Comparison of ENCODE assay signal across 8 cellular contexts in the genomic region with DNA sequence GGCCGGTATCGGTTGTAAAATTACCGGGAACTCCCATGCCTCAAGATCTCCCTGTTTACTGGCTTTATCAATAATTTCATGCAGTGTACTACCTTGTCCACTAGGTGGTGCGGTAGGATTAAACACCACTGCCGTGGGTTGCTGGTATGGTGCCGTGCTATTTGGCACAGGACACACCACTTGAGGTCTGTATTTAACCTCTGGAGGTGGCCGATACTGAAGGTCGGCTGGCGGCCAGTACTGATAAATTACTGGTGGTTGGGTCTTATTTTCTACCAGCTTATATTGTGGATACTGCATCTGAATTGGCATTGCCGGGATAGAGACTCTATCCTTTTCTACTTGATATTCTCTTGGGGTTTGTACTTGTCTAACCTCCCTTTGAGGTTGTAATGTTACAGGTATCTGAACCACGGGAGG.
DNase-seq lines count a peak whose midpoint lies in the region; ATAC-seq and TF ChIP-seq lines count a peak whose summit lies in the region.

No MANE protein-coding gene starts in this region.

- TF ChIP-seq CTCF in GM12875 (IDR thresholded peaks at IDR 0.05; ENCODE audit: borderline replicate concordance, insufficient read depth, low read depth, low read length): peak; percentile 76

- peak; percentile 54 for DNase-seq in HPDE6-E6E7 (ENCODE audit: extremely low spot score)
- peak; percentile 94 for DNase-seq in NCI-H82 (lab: John Stamatoyannopoulos, UW)
- DNase-seq in activated CD4-positive, alpha-beta T cell treated with anti-CD3 and anti-CD28 coated beads, Interleukin-2, amount 50 U/mL, for 48 hours: peak; percentile 57 to 70
- peak; percentile 67 for DNase-seq in effector CD4-positive, alpha-beta T cell
- DNase-seq in medulla oblongata (ENCODE audit: extremely low spot score): peak; percentile 96
- peak; percentile 35 for DNase-seq in stimulated activated CD8-positive, alpha-beta memory T cell treated with anti-CD3 and anti-CD28 coated beads, Interleukin-15, amount 100 ng/mL, for 1 hour (ENCODE audit: low read depth)

- ATAC-seq in GM19324 (IDR thresholded peaks at IDR 0.05; ENCODE audit: low FRiP score, unreplicated experiment): no peak

- H3K4me3 ChIP-seq in GM12875 (ENCODE audit: low read depth, low read length): no peak overlapping the region

Comparison
In these comparisons a context has a peak if more than half of its experiments do, and no peak if none do; other contexts are left out.
1. DNase-seq: peak in every context shown above with its lines; median percentile 96 in medulla oblongata; 94 in NCI-H82; 67 in effector CD4-positive, alpha-beta T cell; 64 in activated CD4-positive, alpha-beta T cell treated with anti-CD3 and anti-CD28 coated beads, Interleukin-2, amount 50 U/mL, for 48 hours; 54 in HPDE6-E6E7; 35 in stimulated activated CD8-positive, alpha-beta memory T cell treated with anti-CD3 and anti-CD28 coated beads, Interleukin-15, amount 100 ng/mL, for 1 hour.